ENCODE assay signal across 16 cellular contexts in genomic region chr13:110521946-110522345, GRCh38. TPM values are rescaled to one million over a fixed set of nuclear protein-coding genes. Genes with fewer than 3 reads are reported as not detected.
DNase-seq lines count a peak whose midpoint lies in the region; ATAC-seq and TF ChIP-seq lines count a peak whose summit lies in the region.
"Had no signal": no experiment of that assay in that cellular context is flagged by ENCODE, and none has a peak within 500 bp of the region (broad histone marks: within the 10 kb centered on the region; RNA-seq: fewer than 3 reads in every experiment).

No MANE protein-coding gene starts in this region.

- peak overlapping the region; percentile 96 to 99 (median 97) for H3K27ac Mint-ChIP-seq in CD14-positive monocyte
- H3K27ac Mint-ChIP-seq: activated CD4-positive, alpha-beta memory T cell treated with anti-CD3 and anti-CD28 coated beads for 36 hours; activated naive CD4-positive, alpha-beta T cell treated with anti-CD3 and anti-CD28 coated beads, Interleukin-2, amount 10 ng/mL, durations not matched to agents 7 days and 5 days; memory B cell had no signal

- H3K4me3 Mint-ChIP-seq in CD14-positive monocyte = peak overlapping the region; percentile 49 to 65
- H3K4me3 Mint-ChIP-seq: activated CD4-positive, alpha-beta memory T cell treated with anti-CD3 and anti-CD28 coated beads for 36 hours; activated naive CD4-positive, alpha-beta T cell treated with anti-CD3 and anti-CD28 coated beads, Interleukin-2, amount 10 ng/mL, durations not matched to agents 7 days and 5 days; memory B cell had no signal

- H3K36me3 ChIP-seq in neutrophil = no peaks in the 10 kb centered on the region

- intact Hi-C loops in CD14-positive monocyte (cut with micrococcal nuclease) = loop anchor here (2.0 to 10.0 kb wide), 5 partner anchors 40 to 193 kb away; partner anchors contain the start of genes ING1 (in 1 of the 2) and RAB20 (in 1 of the 2)

- peaks cover 0 to 5% (median 0%) of the 10 kb centered on the region in 3 donors for H3K27me3 Mint-ChIP-seq in CD14-positive monocyte (ENCODE audit: low read depth in 3 of 3)
- H3K27me3 Mint-ChIP-seq: activated CD4-positive, alpha-beta memory T cell treated with anti-CD3 and anti-CD28 coated beads for 36 hours had no signal

- peaks cover 52 to 58% of the 10 kb centered on the region in 2 donors for H3K36me3 Mint-ChIP-seq in CD14-positive monocyte
- H3K36me3 Mint-ChIP-seq: activated CD4-positive, alpha-beta memory T cell treated with anti-CD3 and anti-CD28 coated beads for 36 hours had no signal

- TF ChIP-seq CTCF in CD14-positive monocyte (IDR thresholded peaks at IDR 0.05) (no peak), neutrophil (IDR thresholded peaks at IDR 0.05) (peak; percentile 25)

- ATAC-seq in HG03378 (IDR thresholded peaks at IDR 0.05; ENCODE audit: unreplicated experiment) (peak; percentile 36), HG03280 (IDR thresholded peaks at IDR 0.05; ENCODE audit: unreplicated experiment) (no peak), HG02623 (IDR thresholded peaks at IDR 0.05; ENCODE audit: unreplicated experiment) (no peak)

- peaks cover 55 to 82% of the 10 kb centered on the region in 2 experiments for H3K4me1 ChIP-seq in neutrophil (ENCODE audit: control insufficient read depth in 1 of 2, insufficient read depth in 1 of 2, low read depth in 1 of 2, low read length in 1 of 2)

- peaks cover 15% of the 10 kb centered on the region for H3K27me3 ChIP-seq in neutrophil

- peaks cover 98% of the 10 kb centered on the region for H3K4me1 Mint-ChIP-seq in CD14-positive monocyte

- H3K27ac ChIP-seq in neutrophil = peak overlapping the region; percentile 89
- H3K27ac ChIP-seq: parathyroid adenoma had no signal

- DNase-seq in CD14-positive monocyte (ENCODE audit: low spot score) = peak; percentile 83
- DNase-seq in amniotic epithelial cell (ENCODE audit: low read depth) = peak; percentile 78
- no peak for DNase-seq in DMS79 treated with DMSO at 0.1 percent for 48 hours (lab: John Stamatoyannopoulos, UW)
- no peak for DNase-seq in stimulated activated CD4-positive, alpha-beta T cell treated with anti-CD3 and anti-CD28 coated beads, Interleukin-15, amount 100 ng/mL, for 24 hours
- DNase-seq: activated CD4-positive, alpha-beta memory T cell treated with anti-CD3 and anti-CD28 coated beads for 36 hours; activated naive CD4-positive, alpha-beta T cell treated with anti-CD3 and anti-CD28 coated beads, Interleukin-2, amount 10 ng/mL, durations not matched to agents 7 days and 5 days; dermis blood vessel endothelial cell; NCI-H1092 treated with DMSO at 0.1 percent for 48 hours; NCI-H748 treated with DMSO at 0.1 percent for 48 hours; T-helper 1 cell had no signal

- peaks cover 0 to 1% (median 0%) of the 10 kb centered on the region in 7 donors for H3K9me3 Mint-ChIP-seq in CD14-positive monocyte
- H3K9me3 Mint-ChIP-seq: activated CD4-positive, alpha-beta memory T cell treated with anti-CD3 and anti-CD28 coated beads for 36 hours; activated naive CD4-positive, alpha-beta T cell treated with anti-CD3 and anti-CD28 coated beads, Interleukin-2, amount 10 ng/mL, durations not matched to agents 7 days and 5 days; memory B cell had no signal

- no peaks in the 10 kb centered on the region for H3K9me3 ChIP-seq in neutrophil

- H3K4me3 ChIP-seq in neutrophil (ENCODE audit: low read depth in 1 of 2, low read length in 1 of 2) = peak overlapping the region in 1 of 2 experiments; percentile 44

RNA-seq across cellular contexts. Expression of gene RAB20, which starts 39.6 kb away (rescaled TPM):
- polyA plus RNA-seq in CD14-positive monocyte = 10 to 100 TPM; 37.8 to 43.1 TPM

Comparison
In these comparisons a context has a peak if more than half of its experiments do, and no peak if none do; other contexts are left out.
1. DNase-seq: peak in CD14-positive monocyte (single experiment) and amniotic epithelial cell (single experiment); none in DMS79 treated with DMSO at 0.1 percent for 48 hours (single experiment) and stimulated activated CD4-positive, alpha-beta T cell treated with anti-CD3 and anti-CD28 coated beads, Interleukin-15, amount 100 ng/mL, for 24 hours (single experiment).